In genomic region chr7:42227523-42227922, GRCh38 we compare ENCODE assay signal across 9 cellular contexts. TPM values are rescaled to one million over a fixed set of nuclear protein-coding genes. Genes with fewer than 3 reads are reported as not detected.
DNase-seq lines count a peak whose midpoint lies in the region; ATAC-seq and TF ChIP-seq lines count a peak whose summit lies in the region.
"Had no signal": no experiment of that assay in that cellular context is flagged by ENCODE, and none has a peak within 500 bp of the region (broad histone marks: within the 10 kb centered on the region; RNA-seq: fewer than 3 reads in every experiment).

No MANE protein-coding gene starts in this region.

- WGBS in GM23248 (ENCODE audit: low coverage in 1 of 2, low lambda C conversion rate in 2 of 2, missing lambda C conversion rate in 2 of 2), 2 experiments = 64 to 66% methylated on average over 14 of the region's 14 CpGs
- WGBS in lung, 2 donors = 33 to 43% methylated on average over 14 of the region's 14 CpGs

- H3K9ac ChIP-seq in BLaER1 = no peak overlapping the region
- peak overlapping the region; percentile 62 for H3K9ac ChIP-seq in GM23248

- H3F3A ChIP-seq in GM23248 (ENCODE audit: insufficient read depth) = peaks cover 6% of the 10 kb centered on the region

- H3K4me3 ChIP-seq in BLaER1 (peak overlapping the region; percentile 35; the same call in 1 of the 2 replicates), GM23248 (peak overlapping the region; percentile 69), lung (peak overlapping the region; percentile 2)

- H3K4me2 ChIP-seq in BLaER1 = peak overlapping the region; percentile 69
- H3K4me2 ChIP-seq in GM23248 (ENCODE audit: unreplicated experiment) = peak overlapping the region; percentile 85

- DNase-seq in GM23248 = no peak
- DNase-seq in activated naive CD8-positive, alpha-beta T cell treated with anti-CD3 and anti-CD28 coated beads, Interleukin-2, amount 50 U/mL, for 24 hours = peak; percentile 7
- DNase-seq in lung (ENCODE audit: low spot score) = no peak
- DNase-seq in NCI-H2081 treated with DMSO at 0.1 percent for 48 hours (lab: John Stamatoyannopoulos, UW) = no peak
- DNase-seq in posterior cingulate gyrus = no peak
- DNase-seq in NCI-H510A (lab: John Stamatoyannopoulos, UW) = no peak
- DNase-seq in KG1 (lab: John Stamatoyannopoulos, UW) = no peak

- peak; percentile 71 for ATAC-seq in activated naive CD8-positive, alpha-beta T cell treated with anti-CD3 and anti-CD28 coated beads, Interleukin-2, amount 50 U/mL, for 24 hours
- ATAC-seq in lung (ENCODE audit: insufficient read depth, low FRiP score) = no peak

- H3K36me3 ChIP-seq in BLaER1 (peaks cover 5% of the 10 kb centered on the region; the same call in 1 of the 2 replicates), GM23248 (ENCODE audit: low read depth) (no peaks in the 10 kb centered on the region), lung (ENCODE audit: control insufficient read depth in 2 of 2, insufficient read depth in 2 of 2, low read length in 2 of 2) (no peaks in the 10 kb centered on the region)

- H4K20me1 ChIP-seq in BLaER1 = peaks cover 43% of the 10 kb centered on the region
- no peaks in the 10 kb centered on the region for H4K20me1 ChIP-seq in GM23248 (ENCODE audit: insufficient read depth)

- H3K4me1 ChIP-seq in BLaER1 (peaks cover 40% of the 10 kb centered on the region), GM23248 (ENCODE audit: insufficient read depth) (peaks cover 19% of the 10 kb centered on the region), lung (ENCODE audit: control insufficient read depth in 2 of 2, insufficient read depth in 2 of 2, low read length in 2 of 2) (peaks cover 0 to 8% of the 10 kb centered on the region in 2 donors)

- no peaks in the 10 kb centered on the region for H3K9me2 ChIP-seq in GM23248 (ENCODE audit: insufficient read depth)

- no peaks in the 10 kb centered on the region for H3K9me3 Mint-ChIP-seq in activated naive CD8-positive, alpha-beta T cell treated with anti-CD3 and anti-CD28 coated beads, Interleukin-2, amount 50 U/mL, for 24 hours

- H2AFZ ChIP-seq in GM23248 = peak overlapping the region; percentile 81

- H3K27me3 Mint-ChIP-seq in activated naive CD8-positive, alpha-beta T cell treated with anti-CD3 and anti-CD28 coated beads, Interleukin-2, amount 50 U/mL, for 24 hours = peaks cover 67% of the 10 kb centered on the region

- peaks cover 5% of the 10 kb centered on the region for H3K4me1 Mint-ChIP-seq in activated naive CD8-positive, alpha-beta T cell treated with anti-CD3 and anti-CD28 coated beads, Interleukin-2, amount 50 U/mL, for 24 hours

- H3K9me3 ChIP-seq in BLaER1 = no peaks in the 10 kb centered on the region
- no peaks in the 10 kb centered on the region for H3K9me3 ChIP-seq in GM23248 (ENCODE audit: low read depth)
- H3K9me3 ChIP-seq in lung (ENCODE audit: control insufficient read depth in 2 of 2, insufficient read depth in 1 of 2, low read length in 1 of 2) = no peaks in the 10 kb centered on the region

- peaks cover 41% of the 10 kb centered on the region for H3K27me3 ChIP-seq in BLaER1
- H3K27me3 ChIP-seq in GM23248 (replicated peaks; ENCODE audit: insufficient read depth) = no peaks in the 10 kb centered on the region
- H3K27me3 ChIP-seq in lung (ENCODE audit: control insufficient read depth, insufficient read depth) = no peaks in the 10 kb centered on the region

- no peaks in the 10 kb centered on the region for H3K36me3 Mint-ChIP-seq in activated naive CD8-positive, alpha-beta T cell treated with anti-CD3 and anti-CD28 coated beads, Interleukin-2, amount 50 U/mL, for 24 hours (ENCODE audit: low read depth)

- in situ Hi-C loops in GM23248 (cut with MboI) = loop anchor here (25.0 kb wide), 1 partner anchor 610 kb away; no protein-coding TSS in a partner anchor

- no peak overlapping the region for H3K27ac ChIP-seq in BLaER1
- no peak overlapping the region for H3K27ac ChIP-seq in GM23248
- no peak overlapping the region for H3K27ac ChIP-seq in lung (ENCODE audit: low read depth in 1 of 2, low read length in 1 of 2)
- H3K27ac ChIP-seq: SK-N-MC had no signal

- TF ChIP-seq CTCF in lung (IDR thresholded peaks at IDR 0.05; ENCODE audit: control extremely low read depth, extremely low read depth) = no peak

- H3K79me2 ChIP-seq in GM23248 (ENCODE audit: insufficient read depth) = peaks cover 45% of the 10 kb centered on the region

- intact Hi-C loops in posterior cingulate gyrus (cut with DNase I) = no loop called here

- peak overlapping the region; percentile 14 for H3K4me3 Mint-ChIP-seq in activated naive CD8-positive, alpha-beta T cell treated with anti-CD3 and anti-CD28 coated beads, Interleukin-2, amount 50 U/mL, for 24 hours

- no peak overlapping the region for H3K27ac Mint-ChIP-seq in activated naive CD8-positive, alpha-beta T cell treated with anti-CD3 and anti-CD28 coated beads, Interleukin-2, amount 50 U/mL, for 24 hours

RNA-seq across cellular contexts. Expression of gene GLI3, which starts 9.5 kb away (rescaled TPM):
- 2.0 and 4.0 TPM in 2 replicates for total RNA-seq in GM23248 (2014; rRNA removed; shearing (Covaris generic))
- polyA plus RNA-seq in GM23248 (2016; fragmentation: Nextera tagmentation; extraction: Ambion mirVana) = 3.7 and 5.2 TPM in 2 replicates
- total RNA-seq in lung = 10 to 100 TPM; 18.4 to 23.4 TPM
- polyA plus RNA-seq in lung = 1 to 10 TPM; 2.0 to 2.2 TPM

Comparison
In these comparisons a context has a peak if more than half of its experiments do, and no peak if none do; other contexts are left out.
1. H3K4me3 ChIP-seq: peak in every context shown above with its lines; median percentile 69 in GM23248; 35 in BLaER1; 2 in lung.